In the genomic region with DNA sequence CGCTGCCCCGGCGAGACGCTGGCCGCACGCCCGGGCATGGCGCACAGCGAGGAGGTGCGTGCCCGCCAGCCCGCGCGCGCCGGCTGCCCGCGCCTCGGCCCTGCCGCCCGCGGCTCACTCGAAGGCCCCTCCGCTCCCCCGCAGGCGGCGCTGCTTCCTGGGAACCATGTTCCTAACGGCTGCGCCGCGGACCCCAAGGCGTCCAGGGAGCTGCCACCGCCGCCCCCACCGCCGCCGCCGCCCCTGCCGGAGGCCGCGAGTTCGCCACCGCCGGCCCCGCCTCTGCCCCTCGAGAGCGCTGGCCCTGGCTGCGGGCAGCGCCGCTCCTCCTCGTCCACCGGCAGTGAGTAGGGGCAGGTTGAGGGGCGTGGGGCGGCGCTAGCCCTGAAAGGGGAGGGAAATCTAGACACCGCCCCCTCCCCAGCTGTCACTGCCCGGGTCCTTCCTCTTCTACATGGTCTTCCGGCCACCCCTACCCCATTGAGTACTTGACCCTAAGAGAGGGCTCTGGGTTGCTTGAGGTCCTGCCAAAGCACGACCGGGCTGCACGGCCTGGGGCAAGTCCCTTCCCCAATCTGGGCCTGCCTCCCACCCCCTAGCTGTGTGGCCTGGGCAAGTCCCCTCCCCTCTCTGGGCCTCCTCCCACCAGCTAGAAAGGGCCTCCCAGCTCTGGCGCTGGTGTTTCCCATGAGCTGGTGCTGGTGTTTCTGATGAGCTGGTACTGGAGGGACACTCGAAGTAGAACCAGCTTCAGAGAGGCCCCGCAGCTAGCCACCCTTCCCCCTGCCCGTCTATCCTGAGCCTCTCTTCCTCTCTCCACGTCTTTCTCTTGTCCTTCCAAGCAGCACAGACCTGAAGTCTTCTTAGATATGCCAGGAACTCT, we compare ENCODE assay signal across 9 cellular contexts. TPM values are rescaled to one million over a fixed set of nuclear protein-coding genes. Genes with fewer than 3 reads are reported as not detected.
DNase-seq lines count a peak whose midpoint lies in the region; ATAC-seq and TF ChIP-seq lines count a peak whose summit lies in the region.
"Had no signal": no experiment of that assay in that cellular context is flagged by ENCODE, and none has a peak within 500 bp of the region (broad histone marks: within the 10 kb centered on the region; RNA-seq: fewer than 3 reads in every experiment).

No MANE protein-coding gene starts in this region.

- H3K9me3 Mint-ChIP-seq in stimulated activated memory B cell treated with anti-CD40 and anti-IgM and Interleukin-4, amounts not matched to agents 10 μg/mL and 1 μg/mL and 100 μg/mL, for 72 hours: no peaks in the 10 kb centered on the region
- H3K9me3 Mint-ChIP-seq: dendritic cell treated with granulocyte-macrophage colony-stimulating factor and Interleukin-4, amounts not matched to agents 40 ng/mL and 50 ng/mL, for 4 days had no signal

- H3K36me3 ChIP-seq in SJCRH30: no peaks in the 10 kb centered on the region
- H3K36me3 ChIP-seq in gastroesophageal sphincter: no peaks in the 10 kb centered on the region

- peak in 2 of 4 experiments; percentile 2 to 18 for TF ChIP-seq CTCF in gastroesophageal sphincter (IDR thresholded peaks at IDR 0.05)

- peak overlapping the region; percentile 44 for H3K4me3 Mint-ChIP-seq in stimulated activated memory B cell treated with anti-CD40 and anti-IgM and Interleukin-4, amounts not matched to agents 10 μg/mL and 1 μg/mL and 100 μg/mL, for 72 hours
- H3K4me3 Mint-ChIP-seq: dendritic cell treated with granulocyte-macrophage colony-stimulating factor and Interleukin-4, amounts not matched to agents 40 ng/mL and 50 ng/mL, for 4 days had no signal

- H3K27ac Mint-ChIP-seq in stimulated activated memory B cell treated with anti-CD40 and anti-IgM and Interleukin-4, amounts not matched to agents 10 μg/mL and 1 μg/mL and 100 μg/mL, for 72 hours: no peak overlapping the region
- H3K27ac Mint-ChIP-seq: dendritic cell treated with granulocyte-macrophage colony-stimulating factor and Interleukin-4, amounts not matched to agents 40 ng/mL and 50 ng/mL, for 4 days had no signal

- H3K4me1 Mint-ChIP-seq in stimulated activated memory B cell treated with anti-CD40 and anti-IgM and Interleukin-4, amounts not matched to agents 10 μg/mL and 1 μg/mL and 100 μg/mL, for 72 hours: peaks cover 21% of the 10 kb centered on the region

- H3K27me3 Mint-ChIP-seq in stimulated activated memory B cell treated with anti-CD40 and anti-IgM and Interleukin-4, amounts not matched to agents 10 μg/mL and 1 μg/mL and 100 μg/mL, for 72 hours: peaks cover 96% of the 10 kb centered on the region

- DNase-seq in SHP77 (lab: John Stamatoyannopoulos, UW): peak; percentile 36 to 52
- DNase-seq in SHP77 treated with DMSO at 0.1 percent for 48 hours (lab: John Stamatoyannopoulos, UW): no peak
- DNase-seq in SJCRH30: peak; percentile 53 to 61
- DNase-seq in LoVo (ENCODE audit: low spot score): no peak

- H3K27ac ChIP-seq in SJCRH30 (no peak overlapping the region), gastroesophageal sphincter (no peak overlapping the region)

- WGBS in gastroesophageal sphincter (ENCODE audit: low coverage in 1 of 2), 2 donors: 0 to 33% methylated on average over 3 to 4 of the region's 66 CpGs

- no peak for TF ChIP-seq EP300 in gastroesophageal sphincter (IDR thresholded peaks at IDR 0.05)

- H3K4me3 ChIP-seq in SJCRH30 (peak overlapping the region; percentile 37), gastroesophageal sphincter (peak overlapping the region in 1 of 2 donors; percentile 38)

- peak; percentile 35 for ATAC-seq in gastroesophageal sphincter
- ATAC-seq in stimulated activated memory B cell treated with anti-CD40 and anti-IgM and Interleukin-4, amounts not matched to agents 10 μg/mL and 1 μg/mL and 100 μg/mL, for 72 hours: no peak
- ATAC-seq in GM21515 (IDR thresholded peaks at IDR 0.05; ENCODE audit: unreplicated experiment): no peak
- ATAC-seq in GM18517 (IDR thresholded peaks at IDR 0.05; ENCODE audit: unreplicated experiment): no peak

- no peaks in the 10 kb centered on the region for H3K36me3 Mint-ChIP-seq in stimulated activated memory B cell treated with anti-CD40 and anti-IgM and Interleukin-4, amounts not matched to agents 10 μg/mL and 1 μg/mL and 100 μg/mL, for 72 hours

- TF ChIP-seq POLR2A in gastroesophageal sphincter (IDR thresholded peaks at IDR 0.05): no peak

- H3K4me1 ChIP-seq in SJCRH30 (peaks cover 8% of the 10 kb centered on the region; the same call in 1 of the 2 replicates), gastroesophageal sphincter (peaks cover 0 to 30% (median 8%) of the 10 kb centered on the region in 3 donors)

- peaks cover 38% of the 10 kb centered on the region for H3K27me3 ChIP-seq in SJCRH30
- peaks cover 94% of the 10 kb centered on the region for H3K27me3 ChIP-seq in gastroesophageal sphincter

- H3K9me3 ChIP-seq in SJCRH30 (replicated peaks) (no peaks in the 10 kb centered on the region), gastroesophageal sphincter (no peaks in the 10 kb centered on the region)

RNA-seq across cellular contexts. Expression of a gene that starts 17.0 kb away (rescaled TPM):
- 4.1 and 4.6 TPM in 2 replicates for total RNA-seq in SJCRH30 (2014; rRNA removed; shearing (Covaris generic))
- 10 to 100 TPM in 2 of 4 donors, 1 to 10 TPM in 2; 4.2 to 11.2 (median 8.8) TPM for total RNA-seq in gastroesophageal sphincter

RNA-seq across cellular contexts. Expression of a gene that starts 24.4 kb away (rescaled TPM):
- 0.30 and 0.55 TPM in 2 replicates for total RNA-seq in SJCRH30 (2014; rRNA removed; shearing (Covaris generic))
- total RNA-seq in gastroesophageal sphincter: under 1 TPM in 3 of 4 donors, not detected in 1; 0.47 to 0.92 (median 0.81) TPM

RNA-seq across cellular contexts. Expression of a gene that starts 29.3 kb away (rescaled TPM):
- not detected in 2 replicates for total RNA-seq in SJCRH30 (2014; rRNA removed; shearing (Covaris generic))
- 1 to 10 TPM in 1 of 4 donors, not detected in 3; 7.3 TPM for total RNA-seq in gastroesophageal sphincter

RNA-seq across cellular contexts. Expression of a gene that starts 42.5 kb away (rescaled TPM):
- total RNA-seq in SJCRH30 (2014; rRNA removed; shearing (Covaris generic)): 3.7 and 5.3 TPM in 2 replicates
- 10 to 100 TPM in 3 of 4 donors, 1 to 10 TPM in 1; 8.6 to 14.0 (median 11.4) TPM for total RNA-seq in gastroesophageal sphincter

RNA-seq across cellular contexts. Expression of a gene that starts 55.4 kb away (rescaled TPM):
- 51.2 and 51.8 TPM in 2 replicates for total RNA-seq in SJCRH30 (2014; rRNA removed; shearing (Covaris generic))
- 10 to 100 TPM; 22.3 to 32.5 (median 25.0) TPM for total RNA-seq in gastroesophageal sphincter

Comparison
In these comparisons a context has a peak if more than half of its experiments do, and no peak if none do; other contexts are left out.
1. DNase-seq: peak in SHP77 (2 of 2) and SJCRH30 (2 of 2); none in SHP77 treated with DMSO at 0.1 percent for 48 hours (single experiment) and LoVo (single experiment).